Comparison of ENCODE assay signal across 1 cellular context in the genomic region with DNA sequence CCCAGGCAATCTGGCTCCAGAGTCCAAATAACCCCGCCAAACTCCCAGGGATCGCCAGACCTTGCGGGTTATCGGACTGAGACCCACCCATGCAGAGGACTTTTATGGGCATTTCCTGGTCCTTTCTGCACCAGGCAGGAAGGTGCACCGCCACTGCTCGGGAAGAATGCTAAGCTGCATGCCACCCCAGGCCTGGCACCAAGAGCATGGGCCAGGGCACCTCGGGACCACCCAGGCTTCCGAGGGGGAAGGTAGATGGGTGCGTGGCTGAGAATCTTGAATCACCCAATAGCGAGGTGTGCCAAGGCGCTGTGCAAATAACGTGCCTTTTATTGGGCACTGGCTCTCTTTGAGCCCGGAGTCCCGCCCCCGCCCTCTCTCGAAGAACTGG.
A peak's percentile ranks its signal among the peaks of the same experiment; 100 is the strongest.
TF ChIP-seq lines count a peak whose summit lies in the region.

No MANE protein-coding gene starts in this region.

TF ChIP-seq in H1, 55 proteins besides CTCF, POLR2A, EP300 and RAD21:
- TF ChIP-seq RBBP5 (IDR thresholded peaks at IDR 0.05; ENCODE audit: borderline replicate concordance, low read depth, low read length) (peak; percentile 11; the same call in 1 of the 2 replicates), HDAC2 (IDR thresholded peaks at IDR 0.05; ENCODE audit: borderline replicate concordance in 1 of 2, low read depth in 2 of 2, low read length in 2 of 2) (no peak), CEBPB (IDR thresholded peaks at IDR 0.05; ENCODE audit: low read depth, low read length) (no peak), ZNF274 (IDR thresholded peaks at IDR 0.05; ENCODE audit: borderline replicate concordance, extremely low read depth, low read length) (no peak), POLR2AphosphoS5 (IDR thresholded peaks at IDR 0.05; ENCODE audit: low read depth, low read length) (peak; percentile 10; the same call in 1 of the 2 replicates), FOSL1 (IDR thresholded peaks at IDR 0.05; ENCODE audit: insufficient read depth, low read depth, low read length) (no peak)
